8 cellular contexts compared by ENCODE assay signal in genomic region chr3:111541911-111542483, GRCh38.
DNase-seq lines count a peak whose midpoint lies in the region; ATAC-seq lines count a peak whose summit lies in the region.

Gene CD96 (plus strand): TSS chr3:111542197. CDS start chr3:111542249, 52 bp downstream.

- peaks cover 67% of the 10 kb centered on the region for H3K4me1 Mint-ChIP-seq in stimulated activated naive CD8-positive, alpha-beta T cell treated with anti-CD3 and anti-CD28 coated beads, Interleukin-15, amount 100 ng/mL, for 72 hours

- DNase-seq in activated CD8-positive, alpha-beta memory T cell treated with anti-CD3 and anti-CD28 coated beads for 1 hour (ENCODE audit: extremely low read depth in 1 of 2, low read depth in 1 of 2), result peak; percentile 36 to 70
- peak; percentile 74 for DNase-seq in iris pigment epithelial cell (ENCODE audit: low read depth)
- DNase-seq in stimulated activated naive CD8-positive, alpha-beta T cell treated with anti-CD3 and anti-CD28 coated beads, Interleukin-15, amount 100 ng/mL, for 72 hours, result peak; percentile 75 to 81
- no peak for DNase-seq in NCI-H187 (lab: John Stamatoyannopoulos, UW)
- DNase-seq in DMS79 treated with DMSO at 0.1 percent for 48 hours (lab: John Stamatoyannopoulos, UW), result no peak

- H3K27ac Mint-ChIP-seq in stimulated activated naive CD8-positive, alpha-beta T cell treated with anti-CD3 and anti-CD28 coated beads, Interleukin-15, amount 100 ng/mL, for 72 hours, result peak within 1 kb of the TSS; percentile 98 to 99

- ATAC-seq in GM18868 (IDR thresholded peaks at IDR 0.05; ENCODE audit: unreplicated experiment), result peak; percentile 48
- peak; percentile 36 for ATAC-seq in HG03139 (IDR thresholded peaks at IDR 0.05; ENCODE audit: unreplicated experiment)
- ATAC-seq in stimulated activated naive CD8-positive, alpha-beta T cell treated with anti-CD3 and anti-CD28 coated beads, Interleukin-15, amount 100 ng/mL, for 72 hours, result peak; percentile 87
- no peak for ATAC-seq in GM18519 (IDR thresholded peaks at IDR 0.05; ENCODE audit: low FRiP score, unreplicated experiment)

- no peaks in the 10 kb centered on the region for H3K27me3 Mint-ChIP-seq in stimulated activated naive CD8-positive, alpha-beta T cell treated with anti-CD3 and anti-CD28 coated beads, Interleukin-15, amount 100 ng/mL, for 72 hours

- H3K4me3 Mint-ChIP-seq in stimulated activated naive CD8-positive, alpha-beta T cell treated with anti-CD3 and anti-CD28 coated beads, Interleukin-15, amount 100 ng/mL, for 72 hours, result peak within 1 kb of the TSS in 1 of 2 donors; percentile 90

- peaks cover 0 to 5% of the 10 kb centered on the region in 2 donors for H3K9me3 Mint-ChIP-seq in stimulated activated naive CD8-positive, alpha-beta T cell treated with anti-CD3 and anti-CD28 coated beads, Interleukin-15, amount 100 ng/mL, for 72 hours

Comparison
In these comparisons a context has a peak if more than half of its experiments do, and no peak if none do; other contexts are left out.
1. DNase-seq: peak in activated CD8-positive, alpha-beta memory T cell treated with anti-CD3 and anti-CD28 coated beads for 1 hour (2 of 2), iris pigment epithelial cell (single experiment) and stimulated activated naive CD8-positive, alpha-beta T cell treated with anti-CD3 and anti-CD28 coated beads, Interleukin-15, amount 100 ng/mL, for 72 hours (2 of 2); none in NCI-H187 (0 of 2) and DMS79 treated with DMSO at 0.1 percent for 48 hours (single experiment).